In the genomic region with DNA sequence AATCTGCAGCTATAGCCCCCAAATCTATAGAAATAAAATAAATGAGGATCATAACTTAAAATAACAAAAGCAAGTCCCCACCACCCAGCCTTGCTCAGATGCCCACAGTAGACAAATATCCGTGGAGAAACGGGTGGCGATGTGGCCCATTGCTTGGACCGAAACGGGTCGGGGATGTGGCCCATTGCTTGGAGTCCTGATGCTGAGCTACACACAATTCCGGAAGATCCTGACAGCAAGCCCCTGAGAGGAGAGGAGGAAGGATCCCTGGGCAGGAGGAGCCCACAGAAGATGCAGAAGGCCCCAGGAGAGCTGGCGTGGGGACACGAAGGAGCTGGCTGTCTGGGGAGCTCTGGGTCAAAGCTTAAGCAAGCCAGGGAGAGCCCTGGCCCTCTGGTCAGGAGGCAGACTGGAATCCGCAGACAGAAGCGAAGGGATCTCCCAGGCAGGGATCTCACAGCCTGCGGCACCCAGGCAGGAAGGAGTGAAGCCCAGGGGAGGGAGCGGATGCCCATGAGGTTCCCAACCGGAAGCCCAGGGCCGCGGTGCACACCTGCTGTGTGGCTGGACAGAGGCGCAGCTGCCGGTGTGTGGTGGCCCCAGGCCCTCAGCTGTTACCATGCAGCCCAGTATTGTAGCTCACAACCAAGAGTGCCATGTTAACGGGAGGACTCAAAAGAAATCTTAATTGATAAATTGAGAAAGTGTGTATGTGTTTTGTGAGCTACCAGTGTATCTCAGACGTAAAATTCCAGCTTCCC, we compare ENCODE assay signal across 23 cellular contexts.
"Had no signal": no experiment of that assay in that cellular context is flagged by ENCODE, and none has a peak within 500 bp of the region (broad histone marks: within the 10 kb centered on the region; RNA-seq: fewer than 3 reads in every experiment).

No MANE protein-coding gene starts in this region.

- H3K36me3 ChIP-seq: esophagus muscularis mucosa, gastroesophageal sphincter, heart left ventricle, lower lobe of right lung, spleen, upper lobe of left lung had no signal

- H3K9me3 Mint-ChIP-seq: activated naive CD8-positive, alpha-beta T cell treated with anti-CD3 and anti-CD28 coated beads for 36 hours; activated T-cell treated with anti-CD3 and anti-CD28 coated beads, Interleukin-2, amount 50 U/mL, for 4 hours; activated T-helper 2 cell treated with anti-CD3 and anti-CD28 coated beads, Interferon-gamma antibody, Interleukin-2, Interleukin-4, amounts not matched to agents 10 μg/mL and 5 μg/mL and 100 μg/mL, durations not matched to agents 14 hours and 24 hours and 36 hours; central memory CD8-positive, alpha-beta T cell; effector memory CD8-positive, alpha-beta T cell had no signal

- H3K27ac Mint-ChIP-seq: activated CD8-positive, alpha-beta T cell treated with anti-CD3 and anti-CD28 coated beads, Interleukin-2, amount 10 ng/mL, durations not matched to agents 7 days and 5 days; activated naive CD8-positive, alpha-beta T cell treated with anti-CD3 and anti-CD28 coated beads for 36 hours; activated T-helper 2 cell treated with anti-CD3 and anti-CD28 coated beads, Interferon-gamma antibody, Interleukin-2, Interleukin-4, amounts not matched to agents 10 μg/mL and 5 μg/mL and 100 μg/mL, durations not matched to agents 14 hours and 24 hours and 36 hours; effector memory CD8-positive, alpha-beta T cell; progenitor cell of endocrine pancreas had no signal

- H3K9me3 ChIP-seq: esophagus muscularis mucosa, gastroesophageal sphincter, lower lobe of right lung, upper lobe of left lung had no signal

- ATAC-seq: activated CD8-positive, alpha-beta T cell treated with anti-CD3 and anti-CD28 coated beads, Interleukin-2, amount 10 ng/mL, durations not matched to agents 7 days and 5 days; activated T-cell treated with anti-CD3 and anti-CD28 coated beads, Interleukin-2, amount 50 U/mL, for 4 hours; effector memory CD8-positive, alpha-beta T cell; gastroesophageal sphincter; heart left ventricle; lower lobe of right lung; stimulated activated naive CD8-positive, alpha-beta T cell treated with anti-CD3 and anti-CD28 coated beads, Interleukin-15, Interleukin-2, amounts not matched to agents 100 U/mL and 50 U/mL, for 24 hours had no signal

- H3K4me3 ChIP-seq: dorsolateral prefrontal cortex, esophagus muscularis mucosa, gastroesophageal sphincter, heart left ventricle, lower lobe of right lung, spleen, upper lobe of left lung had no signal

- H3K4me1 Mint-ChIP-seq: activated naive CD8-positive, alpha-beta T cell treated with anti-CD3 and anti-CD28 coated beads for 36 hours; central memory CD8-positive, alpha-beta T cell had no signal

- H3K4me3 Mint-ChIP-seq: activated CD8-positive, alpha-beta T cell treated with anti-CD3 and anti-CD28 coated beads, Interleukin-2, amount 10 ng/mL, durations not matched to agents 7 days and 5 days; activated naive CD8-positive, alpha-beta T cell treated with anti-CD3 and anti-CD28 coated beads for 36 hours; activated T-cell treated with anti-CD3 and anti-CD28 coated beads, Interleukin-2, amount 50 U/mL, for 4 hours; central memory CD8-positive, alpha-beta T cell; effector memory CD8-positive, alpha-beta T cell had no signal

- H3K27me3 ChIP-seq: upper lobe of left lung had no signal

- DNase-seq: activated CD4-positive, alpha-beta T cell treated with anti-CD3 and anti-CD28 coated beads for 1 hour; activated CD4-positive, alpha-beta T cell treated with anti-CD3 and anti-CD28 coated beads, Interleukin-2, amount 50 U/mL, for 1 hour; activated CD8-positive, alpha-beta T cell treated with anti-CD3 and anti-CD28 coated beads, Interleukin-2, amount 10 ng/mL, durations not matched to agents 7 days and 5 days; activated naive CD4-positive, alpha-beta T cell treated with Interleukin-2 at 50 U/mL for 16 hours; activated naive CD8-positive, alpha-beta T cell treated with anti-CD3 and anti-CD28 coated beads for 36 hours; activated T-cell treated with anti-CD3 and anti-CD28 coated beads, Interleukin-2, amount 50 U/mL, for 4 hours; dorsolateral prefrontal cortex; effector memory CD8-positive, alpha-beta T cell; heart left ventricle; lower lobe of right lung; mesendoderm; naive B cell; retina; spleen; stimulated activated CD4-positive, alpha-beta T cell treated with anti-CD3 and anti-CD28 coated beads, Interleukin-4, amount 100 ng/mL, for 24 hours; stimulated activated naive CD8-positive, alpha-beta T cell treated with anti-CD3 and anti-CD28 coated beads, Interleukin-15, Interleukin-2, amounts not matched to agents 100 U/mL and 50 U/mL, for 24 hours; T-helper 2 cell; upper lobe of left lung had no signal

- H3K36me3 Mint-ChIP-seq: activated naive CD8-positive, alpha-beta T cell treated with anti-CD3 and anti-CD28 coated beads for 36 hours; naive B cell had no signal

- H3K4me1 ChIP-seq: esophagus muscularis mucosa, gastroesophageal sphincter, heart left ventricle, lower lobe of right lung, spleen, upper lobe of left lung had no signal

- H3K27ac ChIP-seq: dorsolateral prefrontal cortex, esophagus muscularis mucosa, gastroesophageal sphincter, heart left ventricle, lower lobe of right lung, spleen, upper lobe of left lung had no signal
